Comparison of ENCODE assay signal across 19 cellular contexts in genomic region chr18:37538526-37539205, GRCh38. TPM values are rescaled to one million over a fixed set of nuclear protein-coding genes. Genes with fewer than 3 reads are reported as not detected.
DNase-seq lines count a peak whose midpoint lies in the region; ATAC-seq and TF ChIP-seq lines count a peak whose summit lies in the region.
"Had no signal": no experiment of that assay in that cellular context is flagged by ENCODE, and none has a peak within 500 bp of the region (broad histone marks: within the 10 kb centered on the region; RNA-seq: fewer than 3 reads in every experiment).

No MANE protein-coding gene starts in this region.

- BruUV-seq in OCI-LY7 (replicated peaks; lab: Mats Ljungman, UMichigan): no TSS peak

- peaks cover 6% of the 10 kb centered on the region for H3K4me1 ChIP-seq in iPS-18a (ENCODE audit: control insufficient read depth, low read depth, low read length)
- H3K4me1 ChIP-seq in spleen: peaks cover 0 to 9% (median 0%) of the 10 kb centered on the region in 6 donors
- peaks cover 42% of the 10 kb centered on the region for H3K4me1 ChIP-seq in OCI-LY7 (ENCODE audit: insufficient read depth, low read length, poor library complexity, severe bottlenecking)
- H3K4me1 ChIP-seq: left lung had no signal

- no peak overlapping the region for H3K9ac ChIP-seq in iPS-18a (ENCODE audit: low read length)

- H3K36me3 ChIP-seq in iPS-18a (ENCODE audit: control insufficient read depth, low read depth, low read length) (no peaks in the 10 kb centered on the region), spleen (no peaks in the 10 kb centered on the region), OCI-LY7 (ENCODE audit: insufficient read depth, low read length) (no peaks in the 10 kb centered on the region)
- H3K36me3 ChIP-seq: left lung, tibial nerve had no signal

- no peak overlapping the region for H3K4me2 ChIP-seq in OCI-LY7 (ENCODE audit: low read length)

- CTCF ChIA-PET in OCI-LY7 (lab: Charles Lee; ENCODE audit: unreplicated experiment): no interaction called here

- DNase-seq in NCI-H2171 treated with DMSO at 0.1 percent for 48 hours (lab: John Stamatoyannopoulos, UW): peak; percentile 12
- DNase-seq in NCI-H2171 (lab: John Stamatoyannopoulos, UW): no peak
- peak; percentile 56 for DNase-seq in spleen
- DNase-seq in NCI-H446 (lab: John Stamatoyannopoulos, UW): no peak
- DNase-seq in left lobe of liver (ENCODE audit: low spot score): no peak
- no peak for DNase-seq in OCI-LY7 (ENCODE audit: low spot score)
- DNase-seq: activated CD4-positive, alpha-beta T cell treated with anti-CD3 and anti-CD28 coated beads, Interleukin-2, amount 50 U/mL, for 4 hours; GF-D8; T-helper 9 cell had no signal

- 30 to 39% (median 35%) methylated on average over 17 of the region's 17 CpGs for WGBS in spleen, 5 donors

- no peak for TF ChIP-seq POLR2A in spleen (IDR thresholded peaks at IDR 0.05)

- H3K27me3 ChIP-seq in iPS-18a (ENCODE audit: control insufficient read depth, insufficient read depth, low read length) (peaks cover 25% of the 10 kb centered on the region), spleen (replicated peaks in 1 of 7) (peaks cover 0 to 50% (median 6%) of the 10 kb centered on the region in 7 donors)

- H3K4me3 ChIP-seq in iPS-18a (ENCODE audit: low read length) (peak overlapping the region; percentile 31), spleen (no peak overlapping the region), OCI-LY7 (ENCODE audit: low read depth, low read length, poor library complexity, severe bottlenecking) (no peak overlapping the region)
- H3K4me3 ChIP-seq: coronary artery, left lung, mucosa of descending colon, tibial nerve had no signal

- no peak for TF ChIP-seq CTCF in spleen (IDR thresholded peaks at IDR 0.05 in 8 of 11, conservative IDR thresholded peaks at IDR 0.05 in 3 of 11)
- no peak for TF ChIP-seq CTCF in OCI-LY7 (conservative IDR thresholded peaks at IDR 0.05; ENCODE audit: low read length)

- H2AFZ ChIP-seq in OCI-LY7 (ENCODE audit: low read length): no peak overlapping the region

- H3K9me3 ChIP-seq in iPS-18a (ENCODE audit: control insufficient read depth, low read depth, low read length): no peaks in the 10 kb centered on the region
- H3K9me3 ChIP-seq in spleen: no peaks in the 10 kb centered on the region
- H3K9me3 ChIP-seq in OCI-LY7 (ENCODE audit: low read length): no peaks in the 10 kb centered on the region
- H3K9me3 ChIP-seq: left lung, mucosa of descending colon, tibial nerve had no signal

- H3K27ac ChIP-seq in angular gyrus (ENCODE audit: low read depth, low read length) (peak overlapping the region; percentile 53), iPS-18a (ENCODE audit: low read length) (no peak overlapping the region), spleen (no peak overlapping the region), OCI-LY7 (ENCODE audit: low read depth, low read length, poor library complexity, severe bottlenecking) (no peak overlapping the region)
- H3K27ac ChIP-seq: coronary artery, left lung, tibial nerve had no signal

- intact Hi-C loops in spleen (cut with DNase I; ENCODE audit: low total_unique reads) (loop anchor here (5.0 kb wide), 1 partner anchor 151 kb away; no protein-coding TSS in a partner anchor), OCI-LY7 (cut with micrococcal nuclease; ENCODE audit: unreplicated experiment) (loop anchor here (1.0 to 5.0 kb wide), 3 partner anchors 61 to 151 kb away; no protein-coding TSS in a partner anchor)

- POLR2A ChIA-PET in OCI-LY7 (lab: Charles Lee): no interaction called here

- no peaks in the 10 kb centered on the region for H3K9me2 ChIP-seq in OCI-LY7 (ENCODE audit: insufficient read depth, low read length)

- no peak for ATAC-seq in left lobe of liver
- ATAC-seq: CD8-positive, alpha-beta T cell had no signal

- no peaks in the 10 kb centered on the region for H4K20me1 ChIP-seq in OCI-LY7 (ENCODE audit: insufficient read depth, low read length)

- H3K79me2 ChIP-seq in OCI-LY7 (ENCODE audit: insufficient read depth, low read depth, low read length): no peaks in the 10 kb centered on the region

RNA-seq across cellular contexts. Expression of gene CELF4, which starts 26.9 kb away (rescaled TPM):
- total RNA-seq in spleen: 1 to 10 TPM in 2 of 7 donors, under 1 TPM in 5; 0.74 to 3.5 (median 0.84) TPM
- under 1 TPM; 0.46 to 0.54 (median 0.50) TPM for polyA plus RNA-seq in spleen
- total RNA-seq in left lobe of liver: not detected
- total RNA-seq in OCI-LY7 (2014; rRNA removed; shearing (Covaris generic)): not detected in 2 replicates
- total RNA-seq in OCI-LY7 (2022): not detected in 2 replicates
- total RNA-seq: activated B cell treated with CpG ODN at 0.5 μM for 24 hours; CD8-positive, alpha-beta T cell; IMR-90; M059J; tibial nerve had no signal
- polyA plus RNA-seq: IMR-90 had no signal

Comparison
In these comparisons a context has a peak if more than half of its experiments do, and no peak if none do; other contexts are left out.
1. DNase-seq: peak in NCI-H2171 treated with DMSO at 0.1 percent for 48 hours (single experiment) and spleen (single experiment); none in NCI-H2171 (single experiment), NCI-H446 (0 of 2), left lobe of liver (single experiment) and OCI-LY7 (single experiment).